In the genomic region with DNA sequence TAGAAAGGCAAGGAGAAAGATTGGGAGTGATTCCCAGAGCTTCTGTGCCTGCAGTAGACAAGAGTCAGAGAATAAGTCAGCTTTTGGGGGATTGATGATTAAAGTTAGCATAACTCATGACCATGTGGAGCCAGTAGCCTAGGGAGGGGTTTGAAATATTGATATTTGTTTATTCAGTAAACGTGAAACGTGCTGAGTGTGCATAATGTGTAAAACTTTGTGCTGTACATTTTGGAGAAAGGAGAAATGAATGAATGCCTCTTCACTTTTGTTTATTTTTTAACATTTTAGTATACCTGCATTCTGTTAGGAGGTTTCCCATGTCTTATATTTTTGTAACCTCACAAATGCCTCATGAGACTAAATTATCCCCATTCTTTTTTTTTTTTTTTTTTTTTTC, we compare ENCODE assay signal across 25 cellular contexts.
"Had no signal": no experiment of that assay in that cellular context is flagged by ENCODE, and none has a peak within 500 bp of the region (broad histone marks: within the 10 kb centered on the region; RNA-seq: fewer than 3 reads in every experiment).

No MANE protein-coding gene starts in this region.

- H3K9me3 ChIP-seq: colonic mucosa, esophagus squamous epithelium, gastrocnemius medialis, heart right ventricle, left lung, lower lobe of right lung, mucosa of descending colon had no signal

- ATAC-seq: effector memory CD8-positive, alpha-beta T cell; esophagus mucosa; gastrocnemius medialis; heart right ventricle; left cardiac atrium; left lung; left ventricle myocardium superior; lower lobe of right lung; mucosa of descending colon had no signal

- H3K4me1 ChIP-seq: colonic mucosa, esophagus squamous epithelium, gastrocnemius medialis, heart right ventricle, left lung, lower lobe of right lung had no signal

- H3K36me3 ChIP-seq: colonic mucosa, esophagus squamous epithelium, gastrocnemius medialis, heart right ventricle, left lung, lower lobe of right lung had no signal

- H3K4me3 ChIP-seq: colonic mucosa, esophagus squamous epithelium, gastrocnemius medialis, heart right ventricle, left lung, lower lobe of right lung, mucosa of descending colon had no signal

- DNase-seq: colonic mucosa; cortex of kidney; effector CD8-positive, alpha-beta T cell; effector memory CD8-positive, alpha-beta T cell; endodermal cell; erythroblast; esophagus squamous epithelium; foreskin fibroblast; foreskin melanocyte; gastrocnemius medialis; glutamatergic neuron; head of caudate nucleus; heart right ventricle; hippocampal formation; left cardiac atrium; left lung; left ventricle myocardium superior; lower lobe of right lung; mesenchymal stem cell; mucosa of descending colon had no signal

- H3K27me3 ChIP-seq: colonic mucosa, esophagus squamous epithelium, gastrocnemius medialis, left lung had no signal

- FAIRE-seq: endometrium, islet of Langerhans, keratinocyte had no signal

- H3K27ac ChIP-seq: colonic mucosa, epithelial cell of prostate, esophagus squamous epithelium, gastrocnemius medialis, heart right ventricle, left lung, lower lobe of right lung had no signal
